ENCODE assay signal across 33 cellular contexts in genomic region chr7:17994079-17994478, GRCh38. TPM values are rescaled to one million over a fixed set of nuclear protein-coding genes. Genes with fewer than 3 reads are reported as not detected.
A peak's percentile ranks its signal among the peaks of the same experiment; 100 is the strongest.
DNase-seq lines count a peak whose midpoint lies in the region; ATAC-seq and TF ChIP-seq lines count a peak whose summit lies in the region.
"Had no signal": no experiment of that assay in that cellular context is flagged by ENCODE, and none has a peak within 500 bp of the region (broad histone marks: within the 10 kb centered on the region; RNA-seq: fewer than 3 reads in every experiment).

No MANE protein-coding gene starts in this region.

- no peaks in the 10 kb centered on the region for H3K27me3 Mint-ChIP-seq in activated CD8-positive, alpha-beta T cell treated with anti-CD3 and anti-CD28 coated beads for 36 hours
- H3K27me3 Mint-ChIP-seq in activated CD8-positive, alpha-beta T cell treated with anti-CD3 and anti-CD28 coated beads, Interleukin-2, amount 10 ng/mL, durations not matched to agents 7 days and 5 days (ENCODE audit: low read depth), result peaks cover 3% of the 10 kb centered on the region
- no peaks in the 10 kb centered on the region for H3K27me3 Mint-ChIP-seq in neural crest cell (ENCODE audit: low read depth)
- H3K27me3 Mint-ChIP-seq in naive thymus-derived CD4-positive, alpha-beta T cell, result peaks cover 0 to 8% (median 4%) of the 10 kb centered on the region in 5 donors
- H3K27me3 Mint-ChIP-seq: IgD-negative memory B cell; stimulated activated naive CD8-positive, alpha-beta T cell treated with anti-CD3 and anti-CD28 coated beads, Interleukin-15, Interleukin-2, amounts not matched to agents 100 ng/mL and 50 ng/mL, for 24 hours had no signal

- H3K4me3 ChIP-seq in naive thymus-derived CD4-positive, alpha-beta T cell (ENCODE audit: low read length), result no peak overlapping the region
- H3K4me3 ChIP-seq: adrenal gland, breast epithelium, SK-N-MC, uterus had no signal

- no peaks in the 10 kb centered on the region for H3K27me3 ChIP-seq in naive thymus-derived CD4-positive, alpha-beta T cell (ENCODE audit: control insufficient read depth in 2 of 2, insufficient read depth in 2 of 2, low read length in 2 of 2)
- H3K27me3 ChIP-seq: adrenal gland, breast epithelium, uterus had no signal

- H3K4me1 ChIP-seq in naive thymus-derived CD4-positive, alpha-beta T cell (ENCODE audit: control insufficient read depth in 2 of 2, insufficient read depth in 2 of 2, low read length in 2 of 2), result no peaks in the 10 kb centered on the region
- H3K4me1 ChIP-seq: adrenal gland, breast epithelium, uterus had no signal

- H3K4me3 Mint-ChIP-seq in activated CD8-positive, alpha-beta T cell treated with anti-CD3 and anti-CD28 coated beads for 36 hours, result no peak overlapping the region
- H3K4me3 Mint-ChIP-seq in activated CD8-positive, alpha-beta T cell treated with anti-CD3 and anti-CD28 coated beads, Interleukin-2, amount 10 ng/mL, durations not matched to agents 7 days and 5 days, result no peak overlapping the region
- H3K4me3 Mint-ChIP-seq in neural crest cell, result no peak overlapping the region
- H3K4me3 Mint-ChIP-seq in naive thymus-derived CD4-positive, alpha-beta T cell, result no peak overlapping the region
- H3K4me3 Mint-ChIP-seq: IgD-negative memory B cell; stimulated activated naive CD8-positive, alpha-beta T cell treated with anti-CD3 and anti-CD28 coated beads, Interleukin-15, Interleukin-2, amounts not matched to agents 100 ng/mL and 50 ng/mL, for 24 hours; T-helper 17 cell had no signal

- no peaks in the 10 kb centered on the region for H3K4me1 Mint-ChIP-seq in activated CD8-positive, alpha-beta T cell treated with anti-CD3 and anti-CD28 coated beads for 36 hours (ENCODE audit: low read depth)
- H3K4me1 Mint-ChIP-seq in activated CD8-positive, alpha-beta T cell treated with anti-CD3 and anti-CD28 coated beads, Interleukin-2, amount 10 ng/mL, durations not matched to agents 7 days and 5 days (ENCODE audit: low read depth), result no peaks in the 10 kb centered on the region
- peaks cover 14% of the 10 kb centered on the region for H3K4me1 Mint-ChIP-seq in neural crest cell
- no peaks in the 10 kb centered on the region for H3K4me1 Mint-ChIP-seq in naive thymus-derived CD4-positive, alpha-beta T cell

- TF ChIP-seq CTCF in activated CD8-positive, alpha-beta T cell treated with anti-CD3 and anti-CD28 coated beads for 36 hours (IDR thresholded peaks at IDR 0.05), result no peak
- no peak for TF ChIP-seq CTCF in neural crest cell (conservative IDR thresholded peaks at IDR 0.05)

- POLR2A ChIA-PET in activated CD8-positive, alpha-beta T cell treated with anti-CD3 and anti-CD28 coated beads for 36 hours (lab: Charles Lee), result no interaction called here
- POLR2A ChIA-PET in activated CD8-positive, alpha-beta T cell treated with anti-CD3 and anti-CD28 coated beads, Interleukin-2, amount 10 ng/mL, durations not matched to agents 7 days and 5 days (lab: Charles Lee), result no interaction called here
- POLR2A ChIA-PET in naive thymus-derived CD4-positive, alpha-beta T cell (lab: Charles Lee), result no interaction called here

- no peaks in the 10 kb centered on the region for H3K36me3 ChIP-seq in naive thymus-derived CD4-positive, alpha-beta T cell (ENCODE audit: control insufficient read depth in 2 of 3, insufficient read depth in 3 of 3, low read length in 3 of 3)
- H3K36me3 ChIP-seq: adrenal gland, breast epithelium, uterus had no signal

- CTCF ChIA-PET in activated CD8-positive, alpha-beta T cell treated with anti-CD3 and anti-CD28 coated beads for 36 hours (lab: Charles Lee), result interaction anchor here (1.5 to 5.8 kb wide), 2 partner anchors 224 to 351 kb away, joined by 6 to 56 read pairs; no protein-coding TSS in a partner anchor
- CTCF ChIA-PET in activated CD8-positive, alpha-beta T cell treated with anti-CD3 and anti-CD28 coated beads, Interleukin-2, amount 10 ng/mL, durations not matched to agents 7 days and 5 days (lab: Charles Lee), result interaction anchor here (1.1 kb wide), 1 partner anchor 224 kb away, joined by 4 read pairs; no protein-coding TSS in a partner anchor
- CTCF ChIA-PET in naive thymus-derived CD4-positive, alpha-beta T cell (lab: Charles Lee), result interaction anchor here (1.6 kb wide), 1 partner anchor 223 kb away, joined by 3 read pairs; no protein-coding TSS in a partner anchor

- H3K36me3 Mint-ChIP-seq in activated CD8-positive, alpha-beta T cell treated with anti-CD3 and anti-CD28 coated beads for 36 hours (ENCODE audit: low read depth), result no peaks in the 10 kb centered on the region
- H3K36me3 Mint-ChIP-seq in activated CD8-positive, alpha-beta T cell treated with anti-CD3 and anti-CD28 coated beads, Interleukin-2, amount 10 ng/mL, durations not matched to agents 7 days and 5 days (ENCODE audit: low read depth), result no peaks in the 10 kb centered on the region
- no peaks in the 10 kb centered on the region for H3K36me3 Mint-ChIP-seq in neural crest cell (ENCODE audit: low read depth)
- H3K36me3 Mint-ChIP-seq in naive thymus-derived CD4-positive, alpha-beta T cell, result no peaks in the 10 kb centered on the region
- H3K36me3 Mint-ChIP-seq: IgD-negative memory B cell had no signal

- no peaks in the 10 kb centered on the region for H3K9me3 ChIP-seq in naive thymus-derived CD4-positive, alpha-beta T cell (ENCODE audit: control insufficient read depth in 2 of 3, low read length in 3 of 3)
- H3K9me3 ChIP-seq: adrenal gland, uterus had no signal

- intact Hi-C loops in activated CD8-positive, alpha-beta T cell treated with anti-CD3 and anti-CD28 coated beads for 36 hours (cut with micrococcal nuclease), result no loop called here
- intact Hi-C loops in naive thymus-derived CD4-positive, alpha-beta T cell (cut with micrococcal nuclease), result loop anchor here in 1 of 2 donors (10.0 kb wide), 1 partner anchor 289 kb away; no protein-coding TSS in a partner anchor

- no peak overlapping the region for H3K27ac ChIP-seq in naive thymus-derived CD4-positive, alpha-beta T cell (ENCODE audit: low read depth, low read length)
- H3K27ac ChIP-seq: adrenal gland, breast epithelium, C4-2B, SK-N-MC, uterus had no signal

- peak; percentile 20 for ATAC-seq in activated CD8-positive, alpha-beta T cell treated with anti-CD3 and anti-CD28 coated beads for 36 hours
- no peak for ATAC-seq in activated CD8-positive, alpha-beta T cell treated with anti-CD3 and anti-CD28 coated beads, Interleukin-2, amount 10 ng/mL, durations not matched to agents 7 days and 5 days
- no peak for ATAC-seq in naive thymus-derived CD4-positive, alpha-beta T cell
- ATAC-seq in HG02884 (IDR thresholded peaks at IDR 0.05; ENCODE audit: unreplicated experiment), result no peak
- ATAC-seq: HCT116, left ventricle myocardium superior, T-helper 17 cell had no signal

- no peaks in the 10 kb centered on the region for H3K9me3 Mint-ChIP-seq in activated CD8-positive, alpha-beta T cell treated with anti-CD3 and anti-CD28 coated beads for 36 hours
- H3K9me3 Mint-ChIP-seq in activated CD8-positive, alpha-beta T cell treated with anti-CD3 and anti-CD28 coated beads, Interleukin-2, amount 10 ng/mL, durations not matched to agents 7 days and 5 days (ENCODE audit: insufficient read depth), result no peaks in the 10 kb centered on the region
- H3K9me3 Mint-ChIP-seq in neural crest cell, result no peaks in the 10 kb centered on the region
- peaks cover 0 to 8% (median 0%) of the 10 kb centered on the region in 11 donors for H3K9me3 Mint-ChIP-seq in naive thymus-derived CD4-positive, alpha-beta T cell
- H3K9me3 Mint-ChIP-seq: stimulated activated naive CD8-positive, alpha-beta T cell treated with anti-CD3 and anti-CD28 coated beads, Interleukin-15, Interleukin-2, amounts not matched to agents 100 ng/mL and 50 ng/mL, for 24 hours had no signal

- no peak overlapping the region for H3K27ac Mint-ChIP-seq in activated CD8-positive, alpha-beta T cell treated with anti-CD3 and anti-CD28 coated beads for 36 hours
- H3K27ac Mint-ChIP-seq in activated CD8-positive, alpha-beta T cell treated with anti-CD3 and anti-CD28 coated beads, Interleukin-2, amount 10 ng/mL, durations not matched to agents 7 days and 5 days, result no peak overlapping the region
- H3K27ac Mint-ChIP-seq in neural crest cell (ENCODE audit: unreplicated experiment), result peak overlapping the region; percentile 88
- H3K27ac Mint-ChIP-seq in naive thymus-derived CD4-positive, alpha-beta T cell, result no peak overlapping the region
- H3K27ac Mint-ChIP-seq: IgD-negative memory B cell; stimulated activated naive CD8-positive, alpha-beta T cell treated with anti-CD3 and anti-CD28 coated beads, Interleukin-15, Interleukin-2, amounts not matched to agents 100 ng/mL and 50 ng/mL, for 24 hours; T-helper 17 cell had no signal

- DNase-seq in activated CD8-positive, alpha-beta T cell treated with anti-CD3 and anti-CD28 coated beads for 36 hours, result no peak
- DNase-seq in activated CD8-positive, alpha-beta T cell treated with anti-CD3 and anti-CD28 coated beads, Interleukin-2, amount 10 ng/mL, durations not matched to agents 7 days and 5 days, result no peak
- peak; percentile 56 for DNase-seq in Ammon's horn (ENCODE audit: low spot score)
- peak; percentile 86 for DNase-seq in NCI-H69 (lab: John Stamatoyannopoulos, UW)
- no peak for DNase-seq in neural crest cell (ENCODE audit: low read depth, low spot score)
- no peak for DNase-seq in NCI-H1436 (lab: John Stamatoyannopoulos, UW)
- no peak for DNase-seq in naive thymus-derived CD4-positive, alpha-beta T cell
- DNase-seq: activated effector memory CD4-positive, alpha-beta T cell treated with anti-CD3 and anti-CD28 coated beads, Interleukin-2, amount 50 U/mL, for 16 hours; adrenal gland; glutamatergic neuron; islet precursor cell; left ventricle myocardium superior; NCI-H1092; NCI-H2029; NCI-H226; NCI-H82; small intestine; T-helper 17 cell; uterus had no signal

RNA-seq across cellular contexts. Expression of gene PRPS1L1, which starts 33.6 kb away (rescaled TPM):
- not detected for total RNA-seq in activated CD8-positive, alpha-beta T cell treated with anti-CD3 and anti-CD28 coated beads for 36 hours
- total RNA-seq in activated CD8-positive, alpha-beta T cell treated with anti-CD3 and anti-CD28 coated beads, Interleukin-2, amount 10 ng/mL, durations not matched to agents 7 days and 5 days, result not detected
- total RNA-seq in neural crest cell, result not detected in 2 replicates
- total RNA-seq in naive thymus-derived CD4-positive, alpha-beta T cell, result not detected
- not detected for polyA plus RNA-seq in naive thymus-derived CD4-positive, alpha-beta T cell
- total RNA-seq: adrenal gland, breast epithelium, Daoy, left ventricle myocardium superior, mesenteric fat pad, myocyte, OCI-LY7, osteocyte, renal cortical epithelial cell, T-helper 17 cell, uterus had no signal
- polyA plus RNA-seq: adrenal gland, IgD-negative memory B cell, small intestine, thymus had no signal

RNA-seq across cellular contexts. Expression of gene SNX13, which starts 53.8 kb away (rescaled TPM):
- total RNA-seq in activated CD8-positive, alpha-beta T cell treated with anti-CD3 and anti-CD28 coated beads for 36 hours, result 10 to 100 TPM; 20.7 to 24.1 TPM
- total RNA-seq in activated CD8-positive, alpha-beta T cell treated with anti-CD3 and anti-CD28 coated beads, Interleukin-2, amount 10 ng/mL, durations not matched to agents 7 days and 5 days, result 10 to 100 TPM; 24.2 to 24.5 TPM
- 35.4 and 35.6 TPM in 2 replicates for total RNA-seq in neural crest cell
- total RNA-seq in naive thymus-derived CD4-positive, alpha-beta T cell, result 10 to 100 TPM; 23.8 to 40.9 (median 29.0) TPM
- polyA plus RNA-seq in naive thymus-derived CD4-positive, alpha-beta T cell, result 10 to 100 TPM; 10.4 to 13.0 TPM

Comparison
In these comparisons a context has a peak if more than half of its experiments do, and no peak if none do; other contexts are left out.
1. DNase-seq: peak in Ammon's horn (single experiment) and NCI-H69 (single experiment); none in activated CD8-positive, alpha-beta T cell treated with anti-CD3 and anti-CD28 coated beads for 36 hours (single experiment), activated CD8-positive, alpha-beta T cell treated with anti-CD3 and anti-CD28 coated beads, Interleukin-2, amount 10 ng/mL, durations not matched to agents 7 days and 5 days (single experiment), neural crest cell (single experiment), NCI-H1436 (single experiment) and naive thymus-derived CD4-positive, alpha-beta T cell (0 of 9).